Comparison of ENCODE assay signal across 29 cellular contexts in genomic region chr17:57584050-57584551, GRCh38.
DNase-seq lines count a peak whose midpoint lies in the region; ATAC-seq, FAIRE-seq and TF ChIP-seq lines count a peak whose summit lies in the region.
"Had no signal": no experiment of that assay in that cellular context is flagged by ENCODE, and none has a peak within 500 bp of the region (broad histone marks: within the 10 kb centered on the region; RNA-seq: fewer than 3 reads in every experiment).

No MANE protein-coding gene starts in this region.

- no peak overlapping the region for H4K8ac ChIP-seq in H1 (ENCODE audit: extremely low read depth, insufficient read depth, low read length)

- H3K4me2 ChIP-seq in H1 (ENCODE audit: insufficient read depth in 1 of 2, low read depth in 2 of 2, low read length in 2 of 2) = no peak overlapping the region
- H3K4me2 ChIP-seq: KMS-11 had no signal

- no peak overlapping the region for H3K4ac ChIP-seq in H1 (replicated peaks; ENCODE audit: insufficient read length, low read depth, low read length)

- no peak overlapping the region for H4K5ac ChIP-seq in H1 (ENCODE audit: insufficient read length, low read depth, low read length)

- H2BK20ac ChIP-seq in H1 (ENCODE audit: low read length) = no peak overlapping the region

- CTCF ChIA-PET in H1 (lab: Charles Lee; ENCODE audit: partially characterized antibody) = interaction anchor here (0.6 to 2.7 kb wide), 20 partner anchors 9 to 215 kb away, joined by 3 to 23 read pairs (median 4); no protein-coding TSS in a partner anchor
- CTCF ChIA-PET in naive thymus-derived CD4-positive, alpha-beta T cell (lab: Charles Lee) = no interaction called here

- ATAC-seq in left ventricle myocardium superior (peak; percentile 83), HG03571 (IDR thresholded peaks at IDR 0.05; ENCODE audit: unreplicated experiment) (no peak)
- no peak for ATAC-seq in stimulated activated memory B cell treated with anti-CD40 and anti-IgM and Interleukin-4, amounts not matched to agents 10 μg/mL and 1 μg/mL and 100 μg/mL, for 72 hours
- no peak for ATAC-seq in naive thymus-derived CD4-positive, alpha-beta T cell
- ATAC-seq: activated CD8-positive, alpha-beta memory T cell treated with anti-CD3 and anti-CD28 coated beads, Interleukin-2, amount 10 ng/mL, durations not matched to agents 7 days and 5 days; activated T-cell treated with anti-CD3 and anti-CD28 coated beads, Interleukin-2, amount 50 U/mL, for 72 hours; left colon; naive thymus-derived CD8-positive, alpha-beta T cell had no signal

- H2BK120ac ChIP-seq in H1 (replicated peaks; ENCODE audit: low read depth, low read length) = no peak overlapping the region

- H2BK5ac ChIP-seq in H1 (ENCODE audit: low read depth, low read length) = no peak overlapping the region

- no peak overlapping the region for H3K9ac ChIP-seq in H1 (replicated peaks in 1 of 4; ENCODE audit: extremely low read depth in 1 of 4, low read depth in 3 of 4, low read length in 3 of 4)
- H3K9ac ChIP-seq: KMS-11 had no signal

- no peak overlapping the region for H3K4me3 Mint-ChIP-seq in stimulated activated memory B cell treated with anti-CD40 and anti-IgM and Interleukin-4, amounts not matched to agents 10 μg/mL and 1 μg/mL and 100 μg/mL, for 72 hours
- no peak overlapping the region for H3K4me3 Mint-ChIP-seq in naive thymus-derived CD4-positive, alpha-beta T cell
- H3K4me3 Mint-ChIP-seq: activated CD8-positive, alpha-beta memory T cell treated with anti-CD3 and anti-CD28 coated beads, Interleukin-2, amount 10 ng/mL, durations not matched to agents 7 days and 5 days; activated naive CD4-positive, alpha-beta T cell treated with anti-CD3 and anti-CD28 coated beads for 36 hours; activated T-cell treated with anti-CD3 and anti-CD28 coated beads, Interleukin-2, amount 50 U/mL, for 72 hours; CD4-positive, alpha-beta memory T cell; naive thymus-derived CD8-positive, alpha-beta T cell had no signal

- H3K56ac ChIP-seq in H1 (replicated peaks; ENCODE audit: insufficient read length, low read depth, low read length) = no peak overlapping the region

- no peaks in the 10 kb centered on the region for H3K23me2 ChIP-seq in H1 (ENCODE audit: low read depth, low read length)

- no peak for TF ChIP-seq EP300 in H1 (IDR thresholded peaks at IDR 0.05; ENCODE audit: borderline replicate concordance in 1 of 2, low read depth in 2 of 2, low read length in 2 of 2)

- no peak overlapping the region for H2BK12ac ChIP-seq in H1 (ENCODE audit: low read depth, low read length)

- TF ChIP-seq RAD21 in H1 (IDR thresholded peaks at IDR 0.05 in 1 of 2, conservative IDR thresholded peaks at IDR 0.05 in 1 of 2; ENCODE audit: low read depth in 2 of 2, low read length in 2 of 2) = peak; percentile 49 to 53

- peak; percentile 80 for DNase-seq in AG10803 (ENCODE audit: low read depth)
- peak; percentile 79 for DNase-seq in H7
- DNase-seq in H1 (ENCODE audit: low read depth in 1 of 2, low spot score in 2 of 2) = peak in 1 of 2 experiments; percentile 10
- peak; percentile 61 for DNase-seq in left ventricle myocardium superior
- DNase-seq in naive thymus-derived CD4-positive, alpha-beta T cell = no peak
- DNase-seq in NCI-H446 (lab: John Stamatoyannopoulos, UW) = no peak
- DNase-seq: ACHN; activated CD4-positive, alpha-beta T cell treated with anti-CD3 and anti-CD28 coated beads, Interleukin-2, amount 50 U/mL, for 1 hour; activated CD8-positive, alpha-beta memory T cell treated with anti-CD3 and anti-CD28 coated beads, Interleukin-2, amount 10 ng/mL, durations not matched to agents 7 days and 5 days; activated naive CD4-positive, alpha-beta T cell treated with anti-CD3 and anti-CD28 coated beads for 36 hours; activated T-cell treated with anti-CD3 and anti-CD28 coated beads, Interleukin-2, amount 50 U/mL, for 72 hours; amniotic stem cell; CD4-positive, alpha-beta memory T cell; effector memory CD4-positive, alpha-beta T cell; esophagus squamous epithelium; GDM1; glutamatergic neuron; left colon; NCI-H2171 treated with DMSO at 0.1 percent for 48 hours; RPMI8226; stimulated activated CD4-positive, alpha-beta T cell treated with anti-CD3 and anti-CD28 coated beads, Interleukin-4, amount 100 ng/mL, for 24 hours; stimulated activated naive CD4-positive, alpha-beta T cell treated with Interleukin-2 at 50 U/mL for 16 hours; thyroid gland had no signal

- H3K79me2 ChIP-seq in H1 (ENCODE audit: control insufficient read depth in 1 of 2, insufficient read depth in 2 of 2, low read length in 2 of 2) = 0 out of 4 replicates have a peak, but pooled peaks cover 0 to 2% of the 10 kb centered on the region in 2 experiments

- H3K27me3 Mint-ChIP-seq in stimulated activated memory B cell treated with anti-CD40 and anti-IgM and Interleukin-4, amounts not matched to agents 10 μg/mL and 1 μg/mL and 100 μg/mL, for 72 hours = no peaks in the 10 kb centered on the region
- no peaks in the 10 kb centered on the region for H3K27me3 Mint-ChIP-seq in naive thymus-derived CD4-positive, alpha-beta T cell
- H3K27me3 Mint-ChIP-seq: activated CD8-positive, alpha-beta memory T cell treated with anti-CD3 and anti-CD28 coated beads, Interleukin-2, amount 10 ng/mL, durations not matched to agents 7 days and 5 days; CD4-positive, alpha-beta memory T cell; naive thymus-derived CD8-positive, alpha-beta T cell had no signal

- H3K36me3 Mint-ChIP-seq in stimulated activated memory B cell treated with anti-CD40 and anti-IgM and Interleukin-4, amounts not matched to agents 10 μg/mL and 1 μg/mL and 100 μg/mL, for 72 hours = peaks cover 5% of the 10 kb centered on the region
- H3K36me3 Mint-ChIP-seq in naive thymus-derived CD4-positive, alpha-beta T cell = peaks cover 0 to 11% (median 0%) of the 10 kb centered on the region in 5 donors
- H3K36me3 Mint-ChIP-seq: activated CD8-positive, alpha-beta memory T cell treated with anti-CD3 and anti-CD28 coated beads, Interleukin-2, amount 10 ng/mL, durations not matched to agents 7 days and 5 days had no signal

- POLR2A ChIA-PET in H1 (lab: Charles Lee; ENCODE audit: partially characterized antibody) = no interaction called here
- POLR2A ChIA-PET in naive thymus-derived CD4-positive, alpha-beta T cell (lab: Charles Lee) = no interaction called here

- H3K14ac ChIP-seq in H1 (ENCODE audit: insufficient read length) = no peak overlapping the region

- no peak for FAIRE-seq in H1 (lab: Jason Lieb, UNC)
- FAIRE-seq: colon, GM18507 had no signal

- H2BK15ac ChIP-seq in H1 (ENCODE audit: low read length) = no peak overlapping the region

- TF ChIP-seq CTCF in AG10803 (conservative IDR thresholded peaks at IDR 0.05; ENCODE audit: low read length) = peak; percentile 13; the same call in 1 of the 2 replicates
- peak; percentile 43 to 58 (median 49) for TF ChIP-seq CTCF in H1 (IDR thresholded peaks at IDR 0.05; ENCODE audit: control extremely low read depth in 1 of 3, insufficient read depth in 1 of 3, low read depth in 1 of 3, low read length in 3 of 3)

- H3K36me3 ChIP-seq in H7 (replicated peaks; ENCODE audit: control insufficient read depth, insufficient read depth, low read length) (no peaks in the 10 kb centered on the region), H1 (ENCODE audit: control insufficient read depth in 2 of 4, insufficient read depth in 4 of 4, low read length in 3 of 4) (no peaks in the 10 kb centered on the region)
- no peaks in the 10 kb centered on the region for H3K36me3 ChIP-seq in naive thymus-derived CD4-positive, alpha-beta T cell (ENCODE audit: control insufficient read depth in 2 of 3, insufficient read depth in 3 of 3, low read length in 3 of 3)
- H3K36me3 ChIP-seq: esophagus squamous epithelium, thyroid gland had no signal

- TF ChIP-seq POLR2A in H1 (IDR thresholded peaks at IDR 0.05; ENCODE audit: control extremely low read depth in 1 of 2, low read depth in 2 of 2, low read length in 2 of 2) = no peak

- H3K27me3 ChIP-seq in H7 (ENCODE audit: control insufficient read depth, insufficient read depth, low read length) (no peaks in the 10 kb centered on the region), H1 (replicated peaks in 1 of 4; ENCODE audit: control insufficient read depth in 3 of 4, extremely low read depth in 1 of 4, insufficient read depth in 3 of 4, low read length in 3 of 4) (no peaks in the 10 kb centered on the region)
- H3K27me3 ChIP-seq in naive thymus-derived CD4-positive, alpha-beta T cell (ENCODE audit: control insufficient read depth in 2 of 2, insufficient read depth in 2 of 2, low read length in 2 of 2) = no peaks in the 10 kb centered on the region
- H3K27me3 ChIP-seq: thyroid gland had no signal

- H3K18ac ChIP-seq in H1 (ENCODE audit: extremely low read depth, low read length) = no peak overlapping the region

- no peaks in the 10 kb centered on the region for H3K9me3 ChIP-seq in H1 (ENCODE audit: insufficient read depth in 2 of 2, low read depth in 1 of 2, low read length in 1 of 2)
- no peaks in the 10 kb centered on the region for H3K9me3 ChIP-seq in naive thymus-derived CD4-positive, alpha-beta T cell (ENCODE audit: control insufficient read depth in 2 of 3, low read length in 3 of 3)
- H3K9me3 ChIP-seq: esophagus squamous epithelium, thyroid gland had no signal

- H3K27ac ChIP-seq in H1 (ENCODE audit: low read depth, low read length) = no peak overlapping the region
- no peak overlapping the region for H3K27ac ChIP-seq in naive thymus-derived CD4-positive, alpha-beta T cell (ENCODE audit: low read depth, low read length)
- H3K27ac ChIP-seq: esophagus squamous epithelium, KMS-11, thyroid gland had no signal

- intact Hi-C loops in left ventricle myocardium superior (cut with micrococcal nuclease) = no loop called here
- intact Hi-C loops in naive thymus-derived CD4-positive, alpha-beta T cell (cut with micrococcal nuclease) = no loop called here

- no peak overlapping the region for H2AK5ac ChIP-seq in H1 (ENCODE audit: low read depth, low read length)

- no peaks in the 10 kb centered on the region for H3K9me3 Mint-ChIP-seq in stimulated activated memory B cell treated with anti-CD40 and anti-IgM and Interleukin-4, amounts not matched to agents 10 μg/mL and 1 μg/mL and 100 μg/mL, for 72 hours
- H3K9me3 Mint-ChIP-seq in naive thymus-derived CD4-positive, alpha-beta T cell = no peaks in the 10 kb centered on the region
- H3K9me3 Mint-ChIP-seq: activated naive CD4-positive, alpha-beta T cell treated with anti-CD3 and anti-CD28 coated beads for 36 hours; activated T-cell treated with anti-CD3 and anti-CD28 coated beads, Interleukin-2, amount 50 U/mL, for 72 hours; CD4-positive, alpha-beta memory T cell; naive thymus-derived CD8-positive, alpha-beta T cell had no signal

- peaks cover 0 to 8% (median 3%) of the 10 kb centered on the region in 4 experiments; a peak in 4 of 7 replicates for H3K4me1 ChIP-seq in H1 (replicated peaks in 1 of 4; ENCODE audit: control insufficient read depth in 3 of 4, insufficient read depth in 4 of 4, low read length in 3 of 4)
- no peaks in the 10 kb centered on the region for H3K4me1 ChIP-seq in naive thymus-derived CD4-positive, alpha-beta T cell (ENCODE audit: control insufficient read depth in 2 of 2, insufficient read depth in 2 of 2, low read length in 2 of 2)
- H3K4me1 ChIP-seq: thyroid gland had no signal

- H4K20me1 ChIP-seq in H1 (replicated peaks in 1 of 2; ENCODE audit: control insufficient read depth in 1 of 2, insufficient read depth in 2 of 2, low read length in 2 of 2) = no peaks in the 10 kb centered on the region

- no peak overlapping the region for H3K4me3 ChIP-seq in AG10803 (ENCODE audit: low read length)
- no peak overlapping the region for H3K4me3 ChIP-seq in H7 (ENCODE audit: insufficient read depth, low read depth, low read length)
- no peak overlapping the region for H3K4me3 ChIP-seq in H1 (ENCODE audit: extremely low read depth in 1 of 4, insufficient read depth in 2 of 4, low read depth in 3 of 4, low read length in 4 of 4)
- H3K4me3 ChIP-seq in naive thymus-derived CD4-positive, alpha-beta T cell (ENCODE audit: low read length) = no peak overlapping the region
- H3K4me3 ChIP-seq: esophagus squamous epithelium, thyroid gland had no signal

- H3K27ac Mint-ChIP-seq in stimulated activated memory B cell treated with anti-CD40 and anti-IgM and Interleukin-4, amounts not matched to agents 10 μg/mL and 1 μg/mL and 100 μg/mL, for 72 hours = no peak overlapping the region
- H3K27ac Mint-ChIP-seq in naive thymus-derived CD4-positive, alpha-beta T cell = peak overlapping the region in 1 of 9 donors; percentile 5
- H3K27ac Mint-ChIP-seq: activated CD8-positive, alpha-beta memory T cell treated with anti-CD3 and anti-CD28 coated beads, Interleukin-2, amount 10 ng/mL, durations not matched to agents 7 days and 5 days; activated naive CD4-positive, alpha-beta T cell treated with anti-CD3 and anti-CD28 coated beads for 36 hours; activated T-cell treated with anti-CD3 and anti-CD28 coated beads, Interleukin-2, amount 50 U/mL, for 72 hours had no signal

- no peak overlapping the region for H3K23ac ChIP-seq in H1 (ENCODE audit: insufficient read length)

- no peaks in the 10 kb centered on the region for H3K79me1 ChIP-seq in H1 (ENCODE audit: low read depth, low read length)

- H4K91ac ChIP-seq in H1 (replicated peaks; ENCODE audit: insufficient read length, low read length) = no peak overlapping the region

- no peak overlapping the region for H2AFZ ChIP-seq in H1 (ENCODE audit: low read length)

- 86% methylated on average over 9 of the region's 9 CpGs; no CpG with 5 or more reads in 1 of the 2 experiments for WGBS in H1 (ENCODE audit: extremely low coverage in 1 of 2, insufficient coverage in 1 of 2, insufficient read length in 1 of 2, insufficient replicate concordance in 2 of 2, low coverage in 1 of 2, low lambda C conversion rate in 2 of 2, missing lambda C conversion rate in 1 of 2), 2 experiments

- H3K4me1 Mint-ChIP-seq in stimulated activated memory B cell treated with anti-CD40 and anti-IgM and Interleukin-4, amounts not matched to agents 10 μg/mL and 1 μg/mL and 100 μg/mL, for 72 hours = peaks cover 12% of the 10 kb centered on the region
- peaks cover 0 to 18% (median 6%) of the 10 kb centered on the region in 7 donors for H3K4me1 Mint-ChIP-seq in naive thymus-derived CD4-positive, alpha-beta T cell
- H3K4me1 Mint-ChIP-seq: activated CD8-positive, alpha-beta memory T cell treated with anti-CD3 and anti-CD28 coated beads, Interleukin-2, amount 10 ng/mL, durations not matched to agents 7 days and 5 days had no signal

Comparison
In these comparisons a context has a peak if more than half of its experiments do, and no peak if none do; other contexts are left out.
1. DNase-seq: peak in AG10803 (single experiment), H7 (single experiment) and left ventricle myocardium superior (single experiment); none in naive thymus-derived CD4-positive, alpha-beta T cell (0 of 9) and NCI-H446 (0 of 2).